Comparison of ENCODE assay signal across 1 cellular context in the genomic region with DNA sequence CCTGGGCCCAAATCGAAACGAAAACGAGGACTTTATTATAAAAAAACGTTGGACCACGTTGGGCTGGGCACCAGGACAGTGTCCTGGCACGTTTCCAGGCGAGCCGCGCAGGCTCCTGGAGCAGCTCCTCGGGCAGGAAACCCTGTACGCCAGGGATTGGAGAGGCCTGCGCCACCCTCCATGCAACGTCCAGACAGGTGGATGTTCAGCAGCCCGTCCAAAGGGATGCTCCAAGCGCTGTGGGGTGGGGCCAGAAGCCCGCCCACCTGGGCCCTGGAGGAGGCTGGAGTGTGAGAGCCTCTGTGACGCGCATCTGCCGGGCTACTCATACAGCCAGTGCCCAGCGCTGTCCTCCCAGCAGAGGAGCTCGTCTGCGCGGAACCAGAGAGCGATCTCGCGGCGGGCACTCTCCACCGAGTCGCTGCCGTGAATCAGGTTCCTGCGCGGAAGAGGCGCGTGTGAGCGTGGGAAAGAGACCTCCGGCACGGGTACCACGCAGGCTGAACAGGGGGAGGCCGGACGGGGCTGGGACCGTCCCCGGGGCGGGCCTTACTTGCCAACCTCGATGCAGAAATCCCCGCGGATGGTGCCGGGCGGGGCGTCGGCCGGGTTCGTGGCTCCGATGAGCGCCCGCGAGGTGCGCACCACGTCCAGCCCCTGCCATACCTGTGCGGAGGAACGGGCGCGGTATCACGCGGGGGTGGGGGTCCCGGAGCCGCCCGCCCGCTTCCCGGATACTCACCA.
TF ChIP-seq lines count a peak whose summit lies in the region.

No MANE protein-coding gene starts in this region.

TF ChIP-seq in endothelial cell of umbilical vein, 7 proteins besides CTCF, POLR2A, EP300 and RAD21:
- TF ChIP-seq POLR2AphosphoS5 (IDR thresholded peaks at IDR 0.05; ENCODE audit: insufficient read depth, low read depth, low read length) (peak; percentile 46), EZH2 (IDR thresholded peaks at IDR 0.05; ENCODE audit: borderline replicate concordance, low read depth, low read length, severe bottlenecking) (no peak)
